Comparison of ENCODE assay signal across 18 cellular contexts in genomic region chr12:57534250-57534649, GRCh38. TPM values are rescaled to one million over a fixed set of nuclear protein-coding genes. Genes with fewer than 3 reads are reported as not detected.
DNase-seq lines count a peak whose midpoint lies in the region; ATAC-seq, FAIRE-seq and TF ChIP-seq lines count a peak whose summit lies in the region.
"Had no signal": no experiment of that assay in that cellular context is flagged by ENCODE, and none has a peak within 500 bp of the region (broad histone marks: within the 10 kb centered on the region; RNA-seq: fewer than 3 reads in every experiment).

No MANE protein-coding gene starts in this region.

- ATAC-seq in activated T-helper 17 cell treated with anti-CD3 and anti-CD28 coated beads, Interleukin-2, amount 50 U/mL, for 72 hours (replicated peaks), result no peak
- ATAC-seq in HG02981 (IDR thresholded peaks at IDR 0.05; ENCODE audit: unreplicated experiment), result no peak
- no peak for ATAC-seq in CD4-positive, alpha-beta T cell (ENCODE audit: poor library complexity)
- ATAC-seq: CD8-positive, alpha-beta T cell had no signal

- no peak overlapping the region for H3K27ac ChIP-seq in CD4-positive, alpha-beta T cell (ENCODE audit: low read depth, low read length)
- H3K27ac ChIP-seq in small intestine (ENCODE audit: low read depth in 1 of 2, low read length in 1 of 2), result no peak overlapping the region

- H3K9me3 ChIP-seq in CD4-positive, alpha-beta T cell (ENCODE audit: control insufficient read depth, low read length), result no peaks in the 10 kb centered on the region
- no peaks in the 10 kb centered on the region for H3K9me3 ChIP-seq in small intestine (ENCODE audit: control insufficient read depth, low read depth)
- H3K9me3 ChIP-seq: Caco-2, HAP-1 had no signal

- WGBS in small intestine, 3 donors, result 91 to 98% (median 94%) methylated on average over 5 of the region's 5 CpGs

- no peak overlapping the region for H3K4me3 Mint-ChIP-seq in activated naive CD4-positive, alpha-beta T cell treated with anti-CD3 and anti-CD28 coated beads for 36 hours
- no peak overlapping the region for H3K4me3 Mint-ChIP-seq in activated T-helper 17 cell treated with anti-CD3 and anti-CD28 coated beads, Interleukin-2, amount 50 U/mL, for 72 hours
- H3K4me3 Mint-ChIP-seq in glutamatergic neuron (ENCODE audit: unreplicated experiment), result no peak overlapping the region
- no peak overlapping the region for H3K4me3 Mint-ChIP-seq in CD4-positive, alpha-beta T cell
- H3K4me3 Mint-ChIP-seq: CD8-positive, alpha-beta T cell; HFFc6 had no signal

- peaks cover 23% of the 10 kb centered on the region for H3K36me3 Mint-ChIP-seq in activated naive CD4-positive, alpha-beta T cell treated with anti-CD3 and anti-CD28 coated beads for 36 hours (ENCODE audit: low read depth)
- H3K36me3 Mint-ChIP-seq in activated T-helper 17 cell treated with anti-CD3 and anti-CD28 coated beads, Interleukin-2, amount 50 U/mL, for 72 hours (ENCODE audit: low read depth), result peaks cover 95% of the 10 kb centered on the region
- H3K36me3 Mint-ChIP-seq in glutamatergic neuron (ENCODE audit: unreplicated experiment), result peaks cover 19% of the 10 kb centered on the region
- peaks cover 88% of the 10 kb centered on the region for H3K36me3 Mint-ChIP-seq in CD4-positive, alpha-beta T cell (ENCODE audit: low read depth)

- H3K9me3 Mint-ChIP-seq in activated naive CD4-positive, alpha-beta T cell treated with anti-CD3 and anti-CD28 coated beads for 36 hours, result no peaks in the 10 kb centered on the region
- no peaks in the 10 kb centered on the region for H3K9me3 Mint-ChIP-seq in activated T-helper 17 cell treated with anti-CD3 and anti-CD28 coated beads, Interleukin-2, amount 50 U/mL, for 72 hours
- peaks cover 10% of the 10 kb centered on the region for H3K9me3 Mint-ChIP-seq in glutamatergic neuron (ENCODE audit: unreplicated experiment)
- no peaks in the 10 kb centered on the region for H3K9me3 Mint-ChIP-seq in CD4-positive, alpha-beta T cell
- H3K9me3 Mint-ChIP-seq: CD8-positive, alpha-beta T cell; HFFc6 had no signal

- POLR2A ChIA-PET in CD4-positive, alpha-beta T cell (lab: Charles Lee), result interaction anchor here (1.1 to 1.2 kb wide), 2 partner anchors 11 to 13 kb away, joined by 3 read pairs; no protein-coding TSS in a partner anchor

- no peaks in the 10 kb centered on the region for H3K4me1 Mint-ChIP-seq in activated naive CD4-positive, alpha-beta T cell treated with anti-CD3 and anti-CD28 coated beads for 36 hours (ENCODE audit: low read depth)
- H3K4me1 Mint-ChIP-seq in activated T-helper 17 cell treated with anti-CD3 and anti-CD28 coated beads, Interleukin-2, amount 50 U/mL, for 72 hours, result peaks cover 5% of the 10 kb centered on the region
- peaks cover 35% of the 10 kb centered on the region for H3K4me1 Mint-ChIP-seq in glutamatergic neuron (ENCODE audit: low read depth, unreplicated experiment)
- peaks cover 6% of the 10 kb centered on the region for H3K4me1 Mint-ChIP-seq in CD4-positive, alpha-beta T cell (ENCODE audit: low read depth)

- peaks cover 26 to 37% of the 10 kb centered on the region in 2 donors for H3K36me3 ChIP-seq in small intestine (ENCODE audit: control insufficient read depth in 2 of 2, insufficient read depth in 2 of 2, low read length in 2 of 2)

- intact Hi-C loops in activated naive CD4-positive, alpha-beta T cell treated with anti-CD3 and anti-CD28 coated beads for 36 hours (cut with micrococcal nuclease), result no loop called here
- intact Hi-C loops in CD4-positive, alpha-beta T cell (cut with DNase I, micrococcal nuclease), result no loop called here

- CTCF ChIA-PET in activated naive CD4-positive, alpha-beta T cell treated with anti-CD3 and anti-CD28 coated beads for 36 hours (lab: Charles Lee), result interaction anchor here (1.3 kb wide), 1 partner anchor 10 kb away, joined by 3 read pairs; no protein-coding TSS in a partner anchor
- CTCF ChIA-PET in CD4-positive, alpha-beta T cell (lab: Charles Lee), result no interaction called here

- peak overlapping the region; percentile 22 for H3K27ac Mint-ChIP-seq in activated naive CD4-positive, alpha-beta T cell treated with anti-CD3 and anti-CD28 coated beads for 36 hours
- peak overlapping the region; percentile 54 for H3K27ac Mint-ChIP-seq in activated T-helper 17 cell treated with anti-CD3 and anti-CD28 coated beads, Interleukin-2, amount 50 U/mL, for 72 hours
- peak overlapping the region; percentile 87 for H3K27ac Mint-ChIP-seq in glutamatergic neuron (ENCODE audit: unreplicated experiment)
- no peak overlapping the region for H3K27ac Mint-ChIP-seq in CD4-positive, alpha-beta T cell
- H3K27ac Mint-ChIP-seq: CD8-positive, alpha-beta T cell; HFFc6 had no signal

- DNase-seq in activated naive CD4-positive, alpha-beta T cell treated with anti-CD3 and anti-CD28 coated beads for 36 hours, result no peak
- no peak for DNase-seq in activated naive CD4-positive, alpha-beta T cell (lab: John Stamatoyannopoulos, UW)
- DNase-seq in glutamatergic neuron (no peak), small intestine (no peak)
- no peak for DNase-seq in CD4-positive, alpha-beta T cell
- DNase-seq: C1 segment of cervical spinal cord; Caco-2; CD8-positive, alpha-beta T cell; DMS153; DND-41; GOT3; HFFc6 had no signal

- no peak for FAIRE-seq in small intestine (lab: Jason Lieb, UNC)
- FAIRE-seq: G401.6, GM12892, H54 had no signal

- H3K27me3 ChIP-seq in CD4-positive, alpha-beta T cell (ENCODE audit: control insufficient read depth, insufficient read depth, low read length), result no peaks in the 10 kb centered on the region
- no peaks in the 10 kb centered on the region for H3K27me3 ChIP-seq in small intestine (ENCODE audit: control insufficient read depth in 2 of 2, insufficient read depth in 2 of 2, low read length in 2 of 2)

- no peaks in the 10 kb centered on the region for H3K4me1 ChIP-seq in small intestine (ENCODE audit: control insufficient read depth in 2 of 2, insufficient read depth in 1 of 2, low read depth in 1 of 2, low read length in 1 of 2)
- H3K4me1 ChIP-seq: Caco-2, HAP-1 had no signal

- H3K4me3 ChIP-seq in small intestine (ENCODE audit: low read depth in 1 of 2, low read length in 2 of 2), result no peak overlapping the region
- H3K4me3 ChIP-seq: HAP-1 had no signal

- no peaks in the 10 kb centered on the region for H3K27me3 Mint-ChIP-seq in activated naive CD4-positive, alpha-beta T cell treated with anti-CD3 and anti-CD28 coated beads for 36 hours (ENCODE audit: low read depth)
- no peaks in the 10 kb centered on the region for H3K27me3 Mint-ChIP-seq in activated T-helper 17 cell treated with anti-CD3 and anti-CD28 coated beads, Interleukin-2, amount 50 U/mL, for 72 hours
- peaks cover 8% of the 10 kb centered on the region for H3K27me3 Mint-ChIP-seq in glutamatergic neuron (ENCODE audit: unreplicated experiment)
- no peaks in the 10 kb centered on the region for H3K27me3 Mint-ChIP-seq in CD4-positive, alpha-beta T cell

- TF ChIP-seq CTCF in glutamatergic neuron (IDR thresholded peaks at IDR 0.05; ENCODE audit: partially characterized antibody, unreplicated experiment), result no peak
- no peak for TF ChIP-seq CTCF in CD4-positive, alpha-beta T cell (IDR thresholded peaks at IDR 0.05)

RNA-seq across cellular contexts. Expression of gene MBD6, which starts 11.6 kb away (rescaled TPM):
- total RNA-seq in activated naive CD4-positive, alpha-beta T cell treated with anti-CD3 and anti-CD28 coated beads for 36 hours, result 10 to 100 TPM; 43.5 to 45.5 TPM
- total RNA-seq in activated T-helper 17 cell treated with anti-CD3 and anti-CD28 coated beads, Interleukin-2, amount 50 U/mL, for 72 hours, result 10 to 100 TPM; 78.8 to 83.1 TPM
- 108 TPM for total RNA-seq in glutamatergic neuron (ENCODE audit: unreplicated experiment)
- 10 to 100 TPM; 72.4 to 74.7 TPM for total RNA-seq in CD4-positive, alpha-beta T cell
- polyA plus RNA-seq in small intestine, result 10 to 100 TPM; 20.5 to 41.6 (median 31.4) TPM

RNA-seq across cellular contexts. Expression of gene DCTN2, which starts 12.7 kb away (rescaled TPM):
- total RNA-seq in activated naive CD4-positive, alpha-beta T cell treated with anti-CD3 and anti-CD28 coated beads for 36 hours, result 10 to 100 TPM; 65.1 to 71.7 TPM
- total RNA-seq in activated T-helper 17 cell treated with anti-CD3 and anti-CD28 coated beads, Interleukin-2, amount 50 U/mL, for 72 hours, result 10 to 100 TPM; 78.5 to 96.4 TPM
- total RNA-seq in glutamatergic neuron (ENCODE audit: unreplicated experiment), result 484 TPM
- 10 to 100 TPM; 39.6 TPM for total RNA-seq in CD4-positive, alpha-beta T cell
- polyA plus RNA-seq in small intestine, result 100 to 1,000 TPM; 125 to 224 (median 166) TPM

RNA-seq across cellular contexts. Expression of gene DDIT3, which starts 13.9 kb away (rescaled TPM):
- 10 to 100 TPM; 44.6 to 45.6 TPM for total RNA-seq in activated naive CD4-positive, alpha-beta T cell treated with anti-CD3 and anti-CD28 coated beads for 36 hours
- total RNA-seq in activated T-helper 17 cell treated with anti-CD3 and anti-CD28 coated beads, Interleukin-2, amount 50 U/mL, for 72 hours, result 10 to 100 TPM; 14.2 to 25.3 TPM
- 70.9 TPM for total RNA-seq in glutamatergic neuron (ENCODE audit: unreplicated experiment)
- 100 to 1,000 TPM; 145 TPM for total RNA-seq in CD4-positive, alpha-beta T cell
- polyA plus RNA-seq in small intestine, result 100 to 1,000 TPM in 1 of 3 donors, 10 to 100 TPM in 2; 45.2 to 105 (median 48.7) TPM

RNA-seq across cellular contexts. Expression of gene KIF5A, which starts 15.6 kb away (rescaled TPM):
- total RNA-seq in activated naive CD4-positive, alpha-beta T cell treated with anti-CD3 and anti-CD28 coated beads for 36 hours, result under 1 TPM; 0.60 to 0.86 TPM
- 1 to 10 TPM; 2.0 to 3.0 TPM for total RNA-seq in activated T-helper 17 cell treated with anti-CD3 and anti-CD28 coated beads, Interleukin-2, amount 50 U/mL, for 72 hours
- 314 TPM for total RNA-seq in glutamatergic neuron (ENCODE audit: unreplicated experiment)
- total RNA-seq in CD4-positive, alpha-beta T cell, result under 1 TPM; 0.39 to 0.47 TPM
- polyA plus RNA-seq in small intestine, result 1 to 10 TPM in 1 of 3 donors, under 1 TPM in 1, not detected in 1; 0.27 to 8.4 TPM

RNA-seq across cellular contexts. Expression of gene MARS1, which starts 46.4 kb away (rescaled TPM):
- 100 to 1,000 TPM; 481 to 489 TPM for total RNA-seq in activated naive CD4-positive, alpha-beta T cell treated with anti-CD3 and anti-CD28 coated beads for 36 hours
- total RNA-seq in activated T-helper 17 cell treated with anti-CD3 and anti-CD28 coated beads, Interleukin-2, amount 50 U/mL, for 72 hours, result 100 to 1,000 TPM; 130 to 243 TPM
- 870 TPM for total RNA-seq in glutamatergic neuron (ENCODE audit: unreplicated experiment)
- total RNA-seq in CD4-positive, alpha-beta T cell, result 100 to 1,000 TPM; 203 to 204 TPM
- polyA plus RNA-seq in small intestine, result 10 to 100 TPM; 62.2 to 93.4 (median 63.0) TPM
